In genomic region chr9:135992486-135993408, GRCh38 we compare ENCODE assay signal across 8 cellular contexts. TPM values are rescaled to one million over a fixed set of nuclear protein-coding genes. Genes with fewer than 3 reads are reported as not detected.
DNase-seq lines count a peak whose midpoint lies in the region; ATAC-seq and TF ChIP-seq lines count a peak whose summit lies in the region.

No MANE protein-coding gene starts in this region.

- peaks cover 7% of the 10 kb centered on the region; the same call in 1 of the 2 replicates for H3K4me1 ChIP-seq in HEK293 (ENCODE audit: control insufficient read depth, insufficient read depth, low read length)

- peak overlapping the region; percentile 11; the same call in 1 of the 2 replicates for H3K27ac ChIP-seq in HEK293 (ENCODE audit: extremely low read depth, low read depth, low read length)

- CTCF ChIA-PET in HEK293 (lab: Yijun Ruan, JAX) = interaction anchor here (0.6 to 1.4 kb wide), 7 partner anchors 9 to 392 kb away, joined by 3 to 5 read pairs (median 3); no protein-coding TSS in a partner anchor

- intact Hi-C loops in head of caudate nucleus (cut with DNase I) = no loop called here

- peak overlapping the region; percentile 19 for H3K4me3 ChIP-seq in HEK293 (ENCODE audit: low read depth, low read length)

- peak; percentile 84 for DNase-seq in AG20443 (ENCODE audit: low spot score)
- peak; percentile 9 for DNase-seq in OCI-M2 (lab: John Stamatoyannopoulos, UW; ENCODE audit: unreplicated experiment)
- peak in 1 of 2 donors; percentile 39 for DNase-seq in activated naive CD4-positive, alpha-beta T cell treated with anti-CD3 and anti-CD28 coated beads, Interleukin-2, amount 50 U/mL, for 72 hours (ENCODE audit: low spot score in 2 of 2)
- DNase-seq in head of caudate nucleus = peak in 27 of 42 donors; percentile 27 to 80 (median 51)
- peak; percentile 15 for DNase-seq in non-pigmented ciliary epithelial cell (ENCODE audit: low read depth)
- DNase-seq in NCI-H1436 (lab: John Stamatoyannopoulos, UW) = no peak

- H3K9me3 ChIP-seq in HEK293 (ENCODE audit: control insufficient read depth, insufficient read depth, low read depth, low read length) = no peaks in the 10 kb centered on the region

- ATAC-seq in activated naive CD4-positive, alpha-beta T cell treated with anti-CD3 and anti-CD28 coated beads, Interleukin-2, amount 50 U/mL, for 72 hours = peak; percentile 50 to 77
- no peak for ATAC-seq in HG02610 (IDR thresholded peaks at IDR 0.05; ENCODE audit: unreplicated experiment)

- POLR2A ChIA-PET in HEK293 (lab: Yijun Ruan, JAX) = interaction anchor here (1.7 to 1.8 kb wide), 2 partner anchors 25 to 103 kb away, joined by 3 to 5 read pairs; no protein-coding TSS in a partner anchor

- H3K36me3 ChIP-seq in HEK293 (ENCODE audit: control insufficient read depth in 2 of 2, insufficient read depth in 1 of 2, low read length in 2 of 2) = no peaks in the 10 kb centered on the region

- no peaks in the 10 kb centered on the region for H3K36me3 Mint-ChIP-seq in activated naive CD4-positive, alpha-beta T cell treated with anti-CD3 and anti-CD28 coated beads, Interleukin-2, amount 50 U/mL, for 72 hours

- no peaks in the 10 kb centered on the region for H3K9me3 Mint-ChIP-seq in activated naive CD4-positive, alpha-beta T cell treated with anti-CD3 and anti-CD28 coated beads, Interleukin-2, amount 50 U/mL, for 72 hours

- TF ChIP-seq CTCF in HEK293 (tag by site-specific recombination; IDR thresholded peaks at IDR 0.05) = no peak

- peak overlapping the region in 1 of 2 donors; percentile 75 for H3K27ac Mint-ChIP-seq in activated naive CD4-positive, alpha-beta T cell treated with anti-CD3 and anti-CD28 coated beads, Interleukin-2, amount 50 U/mL, for 72 hours

TF ChIP-seq in HEK293, 187 proteins besides CTCF, POLR2A, EP300 and RAD21 (continues in another document):
- TF ChIP-seq ZEB2 (tag by site-specific recombination; IDR thresholded peaks at IDR 0.05) (0 out of 2 replicates have a peak, but pooled peaks have one; percentile 42), ZBTB8A (tag by site-specific recombination; IDR thresholded peaks at IDR 0.05) (peak; percentile 56), ZNF341 (tag by site-specific recombination; IDR thresholded peaks at IDR 0.05; ENCODE audit: low read depth) (peak; percentile 97), GLIS1 (tag by site-specific recombination; IDR thresholded peaks at IDR 0.05) (peak; percentile 79), ZNF398 (tag by site-specific recombination; IDR thresholded peaks at IDR 0.05) (peak; percentile 76), ZIC2 (tag by site-specific recombination; IDR thresholded peaks at IDR 0.05) (peak; percentile 91), OSR2 (tag by site-specific recombination; IDR thresholded peaks at IDR 0.05) (peak; percentile 46), SP2 (tag by site-specific recombination; IDR thresholded peaks at IDR 0.05) (peak; percentile 69), HIC1 (tag by site-specific recombination; IDR thresholded peaks at IDR 0.05) (no peak), SP7 (tag by site-specific recombination; IDR thresholded peaks at IDR 0.05) (peak; percentile 63; the same call in 1 of the 2 replicates), ZNF214 (tag by site-specific recombination; IDR thresholded peaks at IDR 0.05; ENCODE audit: borderline replicate concordance) (no peak), ZXDB (tag by site-specific recombination; IDR thresholded peaks at IDR 0.05) (0 out of 2 replicates have a peak, but pooled peaks have one; percentile 54), GLIS2 (tag by site-specific recombination; IDR thresholded peaks at IDR 0.05) (peak; percentile 58; the same call in 1 of the 2 replicates), ZBTB17 (tag by site-specific recombination; IDR thresholded peaks at IDR 0.05) (peak; percentile 26; the same call in 1 of the 2 replicates), KLF9 (tag by site-specific recombination; IDR thresholded peaks at IDR 0.05; ENCODE audit: low read depth) (peak; percentile 61), PATZ1 (tag by site-specific recombination; IDR thresholded peaks at IDR 0.05) (peak; percentile 70), ZSCAN30 (tag by site-specific recombination; IDR thresholded peaks at IDR 0.05) (0 out of 2 replicates have a peak, but pooled peaks have one; percentile 41), ZNF2 (tag by site-specific recombination; IDR thresholded peaks at IDR 0.05) (0 out of 2 replicates have a peak, but pooled peaks have one; percentile 56), ZNF10 (tag by site-specific recombination; IDR thresholded peaks at IDR 0.05) (no peak), EGR2 (tag by site-specific recombination; IDR thresholded peaks at IDR 0.05; ENCODE audit: low read depth) (peak; percentile 62), ZNF677 (tag by site-specific recombination; IDR thresholded peaks at IDR 0.05) (0 out of 2 replicates have a peak, but pooled peaks have one; percentile 25), ZNF596 (tag by site-specific recombination; IDR thresholded peaks at IDR 0.05) (no peak), ZNF449 (tag by site-specific recombination; IDR thresholded peaks at IDR 0.05) (0 out of 2 replicates have a peak, but pooled peaks have one; percentile 48), ZFHX2 (tag by site-specific recombination; conservative IDR thresholded peaks at IDR 0.05) (peak; percentile 79), KLF17 (tag by site-specific recombination; IDR thresholded peaks at IDR 0.05) (peak; percentile 53; the same call in 1 of the 2 replicates)

RNA-seq across cellular contexts. Expression of gene UBAC1, which starts 31.6 kb away (rescaled TPM):
- total RNA-seq in activated naive CD4-positive, alpha-beta T cell treated with anti-CD3 and anti-CD28 coated beads, Interleukin-2, amount 50 U/mL, for 72 hours = 10 to 100 TPM; 39.8 to 46.7 TPM
